Comparison of ENCODE assay signal across 1 cellular context in genomic region chr4:78737951-78738350, GRCh38.
A peak's percentile ranks its signal among the peaks of the same experiment; 100 is the strongest.
TF ChIP-seq lines count a peak whose summit lies in the region.

No MANE protein-coding gene starts in this region.

TF ChIP-seq in HepG2, 621 proteins besides CTCF, POLR2A, EP300 and RAD21 (continued from another document):
- TF ChIP-seq ZNF546 (CRISPR knock-in tag; conservative IDR thresholded peaks at IDR 0.05): no peak
- peak; percentile 94 for TF ChIP-seq HNRNPK (IDR thresholded peaks at IDR 0.05; ENCODE audit: low read depth, low read length, poor library complexity, severe bottlenecking)
- no peak for TF ChIP-seq ZNF382 (CRISPR knock-in tag; IDR thresholded peaks at IDR 0.05; ENCODE audit: borderline replicate concordance)
